Comparison of ENCODE assay signal across 11 cellular contexts in the genomic region with DNA sequence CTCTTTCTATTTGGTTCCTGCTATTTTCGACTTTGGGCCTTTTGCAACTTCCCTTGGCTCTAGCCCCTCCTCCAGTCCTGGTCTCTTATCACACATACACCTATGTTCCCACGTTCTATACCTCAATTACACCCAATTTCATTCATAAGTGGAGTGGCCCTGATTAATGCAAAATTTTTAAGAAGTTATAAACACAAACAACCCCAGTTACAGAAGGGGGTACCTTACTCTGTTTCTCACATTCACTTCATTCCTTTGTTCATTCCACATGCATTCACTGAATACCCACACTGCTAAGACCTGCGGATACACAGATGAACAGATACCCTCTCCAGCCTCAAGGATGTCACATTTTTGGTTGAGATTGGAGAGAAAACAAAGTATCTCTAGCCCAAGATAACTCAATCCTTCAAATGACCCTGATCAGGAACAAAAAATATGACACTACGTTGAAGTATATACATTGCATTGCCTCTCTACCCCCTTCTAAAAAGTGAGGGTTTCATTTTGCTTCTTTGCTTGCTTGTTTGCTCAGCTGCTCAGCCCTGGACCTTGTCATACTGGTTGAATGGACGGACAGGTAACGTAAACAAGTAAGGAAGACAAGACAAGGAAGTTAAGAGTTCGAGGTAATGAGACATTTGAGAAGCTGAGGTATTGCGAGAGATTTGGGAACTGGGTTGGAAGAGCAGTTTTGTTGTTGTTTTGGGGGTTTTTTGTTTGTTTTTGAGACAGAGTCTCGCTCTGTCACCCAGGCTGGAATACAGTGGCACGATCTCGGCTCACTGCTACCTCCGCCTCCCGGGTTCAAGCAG. TPM values are rescaled to one million over a fixed set of nuclear protein-coding genes. Genes with fewer than 3 reads are reported as not detected.
A peak's percentile ranks its signal among the peaks of the same experiment; 100 is the strongest.
DNase-seq lines count a peak whose midpoint lies in the region; ATAC-seq and TF ChIP-seq lines count a peak whose summit lies in the region.
"Had no signal": no experiment of that assay in that cellular context is flagged by ENCODE, and none has a peak within 500 bp of the region (broad histone marks: within the 10 kb centered on the region; RNA-seq: fewer than 3 reads in every experiment).

No MANE protein-coding gene starts in this region.

- DNase-seq in activated T-cell treated with anti-CD3 and anti-CD28 coated beads, Interleukin-2, amount 50 U/mL, for 4 hours, result no peak
- DNase-seq in activated T-cell treated with anti-CD3 and anti-CD28 coated beads for 4 hours, result no peak
- DNase-seq in NCI-H69 (lab: John Stamatoyannopoulos, UW), result peak; percentile 73
- no peak for DNase-seq in colonic mucosa
- no peak for DNase-seq in activated effector memory CD4-positive, alpha-beta T cell treated with Interleukin-2 at 50 U/mL for 16 hours
- no peak for DNase-seq in activated CD4-positive, CD25-positive, alpha-beta regulatory T cell treated with anti-CD3 and anti-CD28 coated beads, Interleukin-2, amount 50 U/mL, for 72 hours
- no peak for DNase-seq in C1 segment of cervical spinal cord (lab: John Stamatoyannopoulos, UW)
- DNase-seq: IMR-90 had no signal

- intact Hi-C loops in colonic mucosa (cut with DNase I), result no loop called here

- H3K36me3 Mint-ChIP-seq in activated T-cell treated with anti-CD3 and anti-CD28 coated beads, Interleukin-2, amount 50 U/mL, for 4 hours (ENCODE audit: insufficient read depth), result no peaks in the 10 kb centered on the region
- no peaks in the 10 kb centered on the region for H3K36me3 Mint-ChIP-seq in stimulated activated memory B cell treated with anti-CD40 and anti-IgM and Interleukin-4, amounts not matched to agents 10 μg/mL and 1 μg/mL and 100 μg/mL, for 72 hours

- H3K4me1 ChIP-seq in colonic mucosa, result no peaks in the 10 kb centered on the region

- no peaks in the 10 kb centered on the region for H3K36me3 ChIP-seq in colonic mucosa
- H3K36me3 ChIP-seq: ascending aorta had no signal

- no peaks in the 10 kb centered on the region for H3K27me3 ChIP-seq in colonic mucosa
- H3K27me3 ChIP-seq: ascending aorta had no signal

- ATAC-seq in activated T-cell treated with anti-CD3 and anti-CD28 coated beads, Interleukin-2, amount 50 U/mL, for 4 hours, result no peak
- ATAC-seq in stimulated activated memory B cell treated with anti-CD40 and anti-IgM and Interleukin-4, amounts not matched to agents 10 μg/mL and 1 μg/mL and 100 μg/mL, for 72 hours, result no peak

- H3K9me3 ChIP-seq in colonic mucosa, result no peaks in the 10 kb centered on the region
- H3K9me3 ChIP-seq: ascending aorta had no signal

- H3K9me3 Mint-ChIP-seq in activated T-cell treated with anti-CD3 and anti-CD28 coated beads, Interleukin-2, amount 50 U/mL, for 4 hours, result no peaks in the 10 kb centered on the region
- H3K9me3 Mint-ChIP-seq in stimulated activated memory B cell treated with anti-CD40 and anti-IgM and Interleukin-4, amounts not matched to agents 10 μg/mL and 1 μg/mL and 100 μg/mL, for 72 hours, result peaks cover 3% of the 10 kb centered on the region

- no peaks in the 10 kb centered on the region for H3K27me3 Mint-ChIP-seq in activated T-cell treated with anti-CD3 and anti-CD28 coated beads, Interleukin-2, amount 50 U/mL, for 4 hours (ENCODE audit: low read depth)
- no peaks in the 10 kb centered on the region for H3K27me3 Mint-ChIP-seq in stimulated activated memory B cell treated with anti-CD40 and anti-IgM and Interleukin-4, amounts not matched to agents 10 μg/mL and 1 μg/mL and 100 μg/mL, for 72 hours

- no peak overlapping the region for H3K9ac ChIP-seq in colonic mucosa (ENCODE audit: low read depth in 2 of 2, low read length in 2 of 2)

- peak overlapping the region; percentile 16 for H3K27ac ChIP-seq in colonic mucosa

- H3K4me3 Mint-ChIP-seq in activated T-cell treated with anti-CD3 and anti-CD28 coated beads, Interleukin-2, amount 50 U/mL, for 4 hours, result peak overlapping the region; percentile 22
- peak overlapping the region; percentile 49 for H3K4me3 Mint-ChIP-seq in stimulated activated memory B cell treated with anti-CD40 and anti-IgM and Interleukin-4, amounts not matched to agents 10 μg/mL and 1 μg/mL and 100 μg/mL, for 72 hours

- peaks cover 48% of the 10 kb centered on the region for H3K4me1 Mint-ChIP-seq in activated T-cell treated with anti-CD3 and anti-CD28 coated beads, Interleukin-2, amount 50 U/mL, for 4 hours (ENCODE audit: low read depth)
- H3K4me1 Mint-ChIP-seq in stimulated activated memory B cell treated with anti-CD40 and anti-IgM and Interleukin-4, amounts not matched to agents 10 μg/mL and 1 μg/mL and 100 μg/mL, for 72 hours, result peaks cover 63% of the 10 kb centered on the region

- H3K4me3 ChIP-seq in colonic mucosa, result no peak overlapping the region
- H3K4me3 ChIP-seq: ascending aorta had no signal

- no peak for TF ChIP-seq CTCF in colonic mucosa (IDR thresholded peaks at IDR 0.05)

- H3K27ac Mint-ChIP-seq in stimulated activated memory B cell treated with anti-CD40 and anti-IgM and Interleukin-4, amounts not matched to agents 10 μg/mL and 1 μg/mL and 100 μg/mL, for 72 hours, result peak overlapping the region; percentile 94

RNA-seq across cellular contexts. Expression of a gene that starts 3.6 kb away (rescaled TPM):
- 10 to 100 TPM; 16.1 to 18.4 (median 17.0) TPM for total RNA-seq in activated T-cell treated with anti-CD3 and anti-CD28 coated beads, Interleukin-2, amount 50 U/mL, for 4 hours
- 10 to 100 TPM; 26.8 to 35.4 TPM for total RNA-seq in colonic mucosa

RNA-seq across cellular contexts. Expression of a gene that starts 38.5 kb away (rescaled TPM):
- not detected for total RNA-seq in activated T-cell treated with anti-CD3 and anti-CD28 coated beads, Interleukin-2, amount 50 U/mL, for 4 hours
- total RNA-seq in colonic mucosa, result under 1 TPM in 1 of 2 donors, not detected in 1; 0.35 TPM
- total RNA-seq: pulmonary artery endothelial cell had no signal

RNA-seq across cellular contexts. Expression of a gene that starts 57.3 kb away (rescaled TPM):
- total RNA-seq in activated T-cell treated with anti-CD3 and anti-CD28 coated beads, Interleukin-2, amount 50 U/mL, for 4 hours, result not detected
- not detected for total RNA-seq in colonic mucosa
- total RNA-seq: IMR-90, pulmonary artery endothelial cell had no signal
